8 cellular contexts compared by ENCODE assay signal in genomic region chr19:44746946-44747738, GRCh38. TPM values are rescaled to one million over a fixed set of nuclear protein-coding genes. Genes with fewer than 3 reads are reported as not detected.
DNase-seq lines count a peak whose midpoint lies in the region; ATAC-seq and TF ChIP-seq lines count a peak whose summit lies in the region.

No MANE protein-coding gene starts in this region.

- H3K4me3 ChIP-seq in fibroblast of the aortic adventitia (ENCODE audit: low read depth, low read length) (peak overlapping the region; percentile 90), stomach (peak overlapping the region; percentile 56 to 78 (median 67))

- H3K9me3 Mint-ChIP-seq in neural crest cell = no peaks in the 10 kb centered on the region

- H3K4me1 ChIP-seq in stomach = peaks cover 79 to 88% (median 81%) of the 10 kb centered on the region in 4 donors

- H3K9me3 ChIP-seq in stomach = no peaks in the 10 kb centered on the region

- ATAC-seq in HG03196 (IDR thresholded peaks at IDR 0.05; ENCODE audit: unreplicated experiment) = peak; percentile 35

- H3K27ac Mint-ChIP-seq in neural crest cell (ENCODE audit: unreplicated experiment) = no peak overlapping the region

- peaks cover 71% of the 10 kb centered on the region for H3K27me3 Mint-ChIP-seq in neural crest cell (ENCODE audit: low read depth)

- intact Hi-C loops in stomach (cut with DNase I; ENCODE audit: low total_unique reads) = no loop called here

- WGBS in stomach, 5 donors = 3 to 11% (median 5%) methylated on average over 18 to 34 of the region's 34 CpGs

- TF ChIP-seq CTCF in fibroblast of the aortic adventitia (IDR thresholded peaks at IDR 0.05; ENCODE audit: insufficient read depth, low read length) (no peak), neural crest cell (conservative IDR thresholded peaks at IDR 0.05) (no peak), stomach (IDR thresholded peaks at IDR 0.05) (no peak)

- H3K36me3 Mint-ChIP-seq in neural crest cell (ENCODE audit: low read depth) = no peaks in the 10 kb centered on the region

- no peaks in the 10 kb centered on the region for H3K27me3 ChIP-seq in stomach

- no peak for TF ChIP-seq POLR2A in stomach (IDR thresholded peaks at IDR 0.05)

- DNase-seq in NCI-H2227 (lab: John Stamatoyannopoulos, UW; ENCODE audit: unreplicated experiment) (peak; percentile 64), NCI-H2227 treated with DMSO at 0.1 percent for 48 hours (lab: John Stamatoyannopoulos, UW) (no peak), RKO (ENCODE audit: low spot score) (peak; percentile 92), fibroblast of the aortic adventitia (ENCODE audit: low read depth) (peak; percentile 95), neural crest cell (ENCODE audit: low read depth, low spot score) (peak; percentile 31), stomach (peak; percentile 93)
- peak; percentile 97 for DNase-seq in activated effector memory CD4-positive, alpha-beta T cell treated with anti-CD3 and anti-CD28 coated beads, Interleukin-2, amount 50 U/mL, for 16 hours

- peak overlapping the region; percentile 64 for H3K4me3 Mint-ChIP-seq in neural crest cell

- TF ChIP-seq EP300 in stomach (IDR thresholded peaks at IDR 0.05) = peak; percentile 79

- peaks cover 6% of the 10 kb centered on the region for H3K4me1 Mint-ChIP-seq in neural crest cell

- peak overlapping the region; percentile 94 to 99 (median 98) for H3K27ac ChIP-seq in stomach

- H3K36me3 ChIP-seq in stomach = peaks cover 5 to 23% (median 15%) of the 10 kb centered on the region in 4 donors

RNA-seq across cellular contexts. Expression of gene BCL3, which starts 1.4 kb away (rescaled TPM):
- total RNA-seq in fibroblast of the aortic adventitia (ENCODE audit: low replicate concordance) (3.8 and 13.4 TPM in 2 replicates), neural crest cell (2.2 TPM in 2 replicates), stomach (100 to 1,000 TPM in 3 of 5 donors, 10 to 100 TPM in 1, 1 to 10 TPM in 1; 4.4 to 322 (median 139) TPM)
- polyA plus RNA-seq in stomach = 10 to 100 TPM; 53.5 to 94.1 (median 65.5) TPM

RNA-seq across cellular contexts. Expression of gene CBLC, which starts 30.5 kb away (rescaled TPM):
- not detected in 2 replicates for total RNA-seq in fibroblast of the aortic adventitia (ENCODE audit: low replicate concordance)
- total RNA-seq in neural crest cell = not detected in 2 replicates
- total RNA-seq in stomach = 100 to 1,000 TPM in 1 of 5 donors, 10 to 100 TPM in 4; 13.2 to 178 (median 57.2) TPM
- 10 to 100 TPM; 23.3 to 50.9 (median 27.4) TPM for polyA plus RNA-seq in stomach

RNA-seq across cellular contexts. Expression of gene CEACAM16, which starts 48.2 kb away (rescaled TPM):
- total RNA-seq in fibroblast of the aortic adventitia (ENCODE audit: low replicate concordance) = not detected in 2 replicates
- not detected in 2 replicates for total RNA-seq in neural crest cell
- total RNA-seq in stomach = not detected
- not detected for polyA plus RNA-seq in stomach

Comparison
In these comparisons a context has a peak if more than half of its experiments do, and no peak if none do; other contexts are left out.
1. RNA of gene CBLC, which starts 30.5 kb away (total RNA-seq): 13.2 to 178 TPM in stomach; not detected in neural crest cell and not detected in fibroblast of the aortic adventitia; every median in the first group is over 10 times any median in the second.